21 cellular contexts compared by ENCODE assay signal in genomic region chr9:37559855-37560592, GRCh38. TPM values are rescaled to one million over a fixed set of nuclear protein-coding genes. Genes with fewer than 3 reads are reported as not detected.
DNase-seq lines count a peak whose midpoint lies in the region; ATAC-seq, FAIRE-seq and TF ChIP-seq lines count a peak whose summit lies in the region.
"Had no signal": no experiment of that assay in that cellular context is flagged by ENCODE, and none has a peak within 500 bp of the region (broad histone marks: within the 10 kb centered on the region; RNA-seq: fewer than 3 reads in every experiment).

No MANE protein-coding gene starts in this region.

- WGBS in H1 (ENCODE audit: extremely low coverage in 1 of 2, insufficient coverage in 1 of 2, insufficient read length in 1 of 2, insufficient replicate concordance in 2 of 2, low coverage in 1 of 2, low lambda C conversion rate in 2 of 2, missing lambda C conversion rate in 1 of 2), 2 experiments = 92% methylated on average over 5 of the region's 5 CpGs; no CpG with 5 or more reads in 1 of the 2 experiments

- no peak overlapping the region for H2BK120ac ChIP-seq in H1 (replicated peaks; ENCODE audit: low read depth, low read length)

- no peak overlapping the region for H2AK5ac ChIP-seq in H1 (ENCODE audit: low read depth, low read length)

- no peak overlapping the region for H3K27ac ChIP-seq in H1 (ENCODE audit: low read depth, low read length)
- H3K27ac ChIP-seq: A549 had no signal

- H2BK12ac ChIP-seq in H1 (ENCODE audit: low read depth, low read length) = peak overlapping the region; percentile 6; the same call in 1 of the 2 replicates

- no peak overlapping the region for H4K8ac ChIP-seq in H1 (ENCODE audit: extremely low read depth, insufficient read depth, low read length)

- H3K9ac ChIP-seq in H1 (replicated peaks in 1 of 4; ENCODE audit: extremely low read depth in 1 of 4, low read depth in 3 of 4, low read length in 3 of 4) = no peak overlapping the region

- no peak for TF ChIP-seq EP300 in H1 (IDR thresholded peaks at IDR 0.05; ENCODE audit: borderline replicate concordance in 1 of 2, low read depth in 2 of 2, low read length in 2 of 2)

- peaks cover 0 to 7% (median 2%) of the 10 kb centered on the region in 3 donors for H3K9me3 Mint-ChIP-seq in IgD-negative memory B cell
- peaks cover 8% of the 10 kb centered on the region for H3K9me3 Mint-ChIP-seq in stimulated activated memory B cell treated with anti-CD40 and anti-IgM and Interleukin-4, amounts not matched to agents 10 μg/mL and 1 μg/mL and 100 μg/mL, for 72 hours
- peaks cover 6% of the 10 kb centered on the region for H3K9me3 Mint-ChIP-seq in activated naive CD8-positive, alpha-beta T cell treated with anti-CD3 and anti-CD28 coated beads for 36 hours

- no peak overlapping the region for H3K14ac ChIP-seq in H1 (ENCODE audit: insufficient read length)

- no peaks in the 10 kb centered on the region for H4K20me1 ChIP-seq in H1 (replicated peaks in 1 of 2; ENCODE audit: control insufficient read depth in 1 of 2, insufficient read depth in 2 of 2, low read length in 2 of 2)

- H3K4me3 ChIP-seq in H1 (ENCODE audit: extremely low read depth in 1 of 4, insufficient read depth in 2 of 4, low read depth in 3 of 4, low read length in 4 of 4) = no peak overlapping the region
- H3K4me3 ChIP-seq: A549, GM23338, HAP-1 had no signal

- H2AFZ ChIP-seq in H1 (ENCODE audit: low read length) = no peak overlapping the region
- H2AFZ ChIP-seq: GM23338 had no signal

- POLR2A ChIA-PET in H1 (lab: Charles Lee; ENCODE audit: partially characterized antibody) = interaction anchor here (1.0 kb wide), 1 partner anchor 12 kb away, joined by 4 read pairs; no protein-coding TSS in a partner anchor

- H3K4me1 Mint-ChIP-seq in IgD-negative memory B cell = peaks cover 39 to 47% (median 41%) of the 10 kb centered on the region in 3 donors
- H3K4me1 Mint-ChIP-seq in stimulated activated memory B cell treated with anti-CD40 and anti-IgM and Interleukin-4, amounts not matched to agents 10 μg/mL and 1 μg/mL and 100 μg/mL, for 72 hours = peaks cover 51% of the 10 kb centered on the region
- no peaks in the 10 kb centered on the region for H3K4me1 Mint-ChIP-seq in activated naive CD8-positive, alpha-beta T cell treated with anti-CD3 and anti-CD28 coated beads for 36 hours
- H3K4me1 Mint-ChIP-seq: CD4-positive, alpha-beta memory T cell had no signal

- H3K9me3 ChIP-seq in H1 (ENCODE audit: insufficient read depth in 2 of 2, low read depth in 1 of 2, low read length in 1 of 2) = peaks cover 10 to 12% of the 10 kb centered on the region in 2 experiments; a peak in 3 of 4 replicates
- H3K9me3 ChIP-seq: HAP-1 had no signal

- peak overlapping the region in 3 of 4 donors; percentile 30 to 84 (median 73) for H3K4me3 Mint-ChIP-seq in IgD-negative memory B cell
- no peak overlapping the region for H3K4me3 Mint-ChIP-seq in stimulated activated memory B cell treated with anti-CD40 and anti-IgM and Interleukin-4, amounts not matched to agents 10 μg/mL and 1 μg/mL and 100 μg/mL, for 72 hours
- H3K4me3 Mint-ChIP-seq in activated naive CD8-positive, alpha-beta T cell treated with anti-CD3 and anti-CD28 coated beads for 36 hours = no peak overlapping the region
- H3K4me3 Mint-ChIP-seq: CD4-positive, alpha-beta memory T cell; GM23338 had no signal

- no peaks in the 10 kb centered on the region for H3K23me2 ChIP-seq in H1 (ENCODE audit: low read depth, low read length)

- no peak for FAIRE-seq in H1 (lab: Jason Lieb, UNC)
- FAIRE-seq: A549, GM18507, H54 had no signal

- TF ChIP-seq POLR2A in H1 (IDR thresholded peaks at IDR 0.05; ENCODE audit: control extremely low read depth in 1 of 2, low read depth in 2 of 2, low read length in 2 of 2) = no peak

- H3K4ac ChIP-seq in H1 (replicated peaks; ENCODE audit: insufficient read length, low read depth, low read length) = no peak overlapping the region

- H3K36me3 Mint-ChIP-seq in IgD-negative memory B cell = peaks cover 14% of the 10 kb centered on the region
- H3K36me3 Mint-ChIP-seq in stimulated activated memory B cell treated with anti-CD40 and anti-IgM and Interleukin-4, amounts not matched to agents 10 μg/mL and 1 μg/mL and 100 μg/mL, for 72 hours = peaks cover 48% of the 10 kb centered on the region
- H3K36me3 Mint-ChIP-seq in activated naive CD8-positive, alpha-beta T cell treated with anti-CD3 and anti-CD28 coated beads for 36 hours = peaks cover 20% of the 10 kb centered on the region

- TF ChIP-seq CTCF in H1 (IDR thresholded peaks at IDR 0.05; ENCODE audit: control extremely low read depth in 1 of 3, insufficient read depth in 1 of 3, low read depth in 1 of 3, low read length in 3 of 3) = no peak

- H3K23ac ChIP-seq in H1 (ENCODE audit: insufficient read length) = no peak overlapping the region

- peak; percentile 20 for ATAC-seq in stimulated activated memory B cell treated with anti-CD40 and anti-IgM and Interleukin-4, amounts not matched to agents 10 μg/mL and 1 μg/mL and 100 μg/mL, for 72 hours
- ATAC-seq: A549 had no signal

- CTCF ChIA-PET in H1 (lab: Charles Lee; ENCODE audit: partially characterized antibody) = interaction anchor here (0.6 kb wide), 2 partner anchors 20 to 39 kb away, joined by 3 read pairs; no protein-coding TSS in a partner anchor

- H3K4me2 ChIP-seq in H1 (ENCODE audit: insufficient read depth in 1 of 2, low read depth in 2 of 2, low read length in 2 of 2) = no peak overlapping the region
- H3K4me2 ChIP-seq: A549 had no signal

- no peak for TF ChIP-seq RAD21 in H1 (IDR thresholded peaks at IDR 0.05 in 1 of 2, conservative IDR thresholded peaks at IDR 0.05 in 1 of 2; ENCODE audit: low read depth in 2 of 2, low read length in 2 of 2)

- H3K36me3 ChIP-seq in H1 (ENCODE audit: control insufficient read depth in 2 of 4, insufficient read depth in 4 of 4, low read length in 3 of 4) = peaks cover 0 to 8% (median 2%) of the 10 kb centered on the region in 4 experiments; a peak in 3 of 8 replicates

- DNase-seq in H1 (ENCODE audit: low read depth in 1 of 2, low spot score in 2 of 2) (no peak), activated gamma-delta T cell (lab: John Stamatoyannopoulos, UW) (no peak)
- DNase-seq in effector CD4-positive, alpha-beta T cell = no peak
- no peak for DNase-seq in activated naive CD8-positive, alpha-beta T cell treated with anti-CD3 and anti-CD28 coated beads for 36 hours
- DNase-seq: 8988T; ACHN; AML-193; C1 segment of cervical spinal cord; Calu3; CD4-positive, alpha-beta memory T cell; COR-L47; DMS53; DMS79 treated with DMSO at 0.1 percent for 48 hours; GF-D8 had no signal

- H3K27ac Mint-ChIP-seq in IgD-negative memory B cell = peak overlapping the region in 1 of 3 donors; percentile 22
- peak overlapping the region; percentile 61 for H3K27ac Mint-ChIP-seq in stimulated activated memory B cell treated with anti-CD40 and anti-IgM and Interleukin-4, amounts not matched to agents 10 μg/mL and 1 μg/mL and 100 μg/mL, for 72 hours
- no peak overlapping the region for H3K27ac Mint-ChIP-seq in activated naive CD8-positive, alpha-beta T cell treated with anti-CD3 and anti-CD28 coated beads for 36 hours
- H3K27ac Mint-ChIP-seq: GM23338 had no signal

- H2BK5ac ChIP-seq in H1 (ENCODE audit: low read depth, low read length) = peak overlapping the region; percentile 9; the same call in 1 of the 2 replicates

- no peak overlapping the region; the same call in 1 of the 2 replicates for H2BK15ac ChIP-seq in H1 (ENCODE audit: low read length)

- no peak overlapping the region for H2BK20ac ChIP-seq in H1 (ENCODE audit: low read length)

- H3K56ac ChIP-seq in H1 (replicated peaks; ENCODE audit: insufficient read length, low read depth, low read length) = no peak overlapping the region

- no peaks in the 10 kb centered on the region for H3K27me3 ChIP-seq in H1 (replicated peaks in 1 of 4; ENCODE audit: control insufficient read depth in 3 of 4, extremely low read depth in 1 of 4, insufficient read depth in 3 of 4, low read length in 3 of 4)

- H3K18ac ChIP-seq in H1 (ENCODE audit: extremely low read depth, low read length) = no peak overlapping the region

- no peak overlapping the region for H4K5ac ChIP-seq in H1 (ENCODE audit: insufficient read length, low read depth, low read length)

- H3K4me1 ChIP-seq in H1 (replicated peaks in 1 of 4; ENCODE audit: control insufficient read depth in 3 of 4, insufficient read depth in 4 of 4, low read length in 3 of 4) = peaks cover 0 to 8% (median 2%) of the 10 kb centered on the region in 4 experiments; a peak in 2 of 7 replicates
- H3K4me1 ChIP-seq: A549, HAP-1 had no signal

- no peaks in the 10 kb centered on the region for H3K79me1 ChIP-seq in H1 (ENCODE audit: low read depth, low read length)

- no peaks in the 10 kb centered on the region for H3K27me3 Mint-ChIP-seq in IgD-negative memory B cell
- no peaks in the 10 kb centered on the region for H3K27me3 Mint-ChIP-seq in stimulated activated memory B cell treated with anti-CD40 and anti-IgM and Interleukin-4, amounts not matched to agents 10 μg/mL and 1 μg/mL and 100 μg/mL, for 72 hours
- H3K27me3 Mint-ChIP-seq in activated naive CD8-positive, alpha-beta T cell treated with anti-CD3 and anti-CD28 coated beads for 36 hours = no peaks in the 10 kb centered on the region
- H3K27me3 Mint-ChIP-seq: CD4-positive, alpha-beta memory T cell had no signal

- H3K79me2 ChIP-seq in H1 (ENCODE audit: control insufficient read depth in 1 of 2, insufficient read depth in 2 of 2, low read length in 2 of 2) = peaks cover 0 to 6% of the 10 kb centered on the region in 2 experiments; a peak in 1 of 4 replicates

- H4K91ac ChIP-seq in H1 (replicated peaks; ENCODE audit: insufficient read length, low read length) = no peak overlapping the region

RNA-seq across cellular contexts. Expression of gene FBXO10, which starts 16.2 kb away (rescaled TPM):
- polyA plus RNA-seq in IgD-negative memory B cell (15.1 TPM), H1 (2011; rRNA removed) (13.9 and 17.4 TPM in 2 replicates)
- total RNA-seq in H1 (2021; fragmentation: NEBNext Ultra II Directional; extraction: Animal tissue kit (Norgen Biotek cat#: 25700)) = 13.1 and 15.4 TPM in 2 replicates
- 16.0 TPM for polyA plus RNA-seq in H1 (2011; cell fraction: cytosol; rRNA removed)
- polyA plus RNA-seq in H1 (2011; cell fraction: nucleus; rRNA removed) = 24.4 TPM
- polyA plus RNA-seq in H1 (2012, experiment 1 of 2) = 12.9 to 15.5 TPM (median 14.2 TPM) in 4 replicates
- polyA plus RNA-seq in H1 (2012, experiment 2 of 2) = 10.5 TPM
- 7.4 TPM for polyA plus RNA-seq in H1 (2013, experiment 1 of 2)
- 8.2 TPM for polyA plus RNA-seq in H1 (2013, experiment 2 of 2)
- polyA minus RNA-seq in H1 (2011; rRNA and poly(A)+ RNA removed) = 21.2 and 32.7 TPM in 2 replicates
- polyA minus RNA-seq in H1 (2011; cell fraction: cytosol; rRNA and poly(A)+ RNA removed) = 11.5 TPM
- polyA minus RNA-seq in H1 (2011; cell fraction: nucleus; rRNA and poly(A)+ RNA removed) = 15.6 TPM
- 1 to 10 TPM; 1.9 TPM for total RNA-seq in activated naive CD8-positive, alpha-beta T cell treated with anti-CD3 and anti-CD28 coated beads for 36 hours

RNA-seq across cellular contexts. Expression of gene TOMM5, which starts 32.4 kb away (rescaled TPM):
- 166 TPM for polyA plus RNA-seq in IgD-negative memory B cell
- 160 and 174 TPM in 2 replicates for total RNA-seq in H1 (2021; fragmentation: NEBNext Ultra II Directional; extraction: Animal tissue kit (Norgen Biotek cat#: 25700))
- 127 and 171 TPM in 2 replicates for polyA plus RNA-seq in H1 (2011; rRNA removed)
- 187 TPM for polyA plus RNA-seq in H1 (2011; cell fraction: cytosol; rRNA removed)
- 99.7 TPM for polyA plus RNA-seq in H1 (2011; cell fraction: nucleus; rRNA removed)
- polyA plus RNA-seq in H1 (2012, experiment 1 of 2) = 159 to 278 TPM (median 194 TPM) in 4 replicates
- polyA plus RNA-seq in H1 (2012, experiment 2 of 2) = 329 TPM
- 219 TPM for polyA plus RNA-seq in H1 (2013, experiment 1 of 2)
- 242 TPM for polyA plus RNA-seq in H1 (2013, experiment 2 of 2)
- polyA minus RNA-seq in H1 (2011; rRNA and poly(A)+ RNA removed) = 59.7 and 60.3 TPM in 2 replicates
- polyA minus RNA-seq in H1 (2011; cell fraction: cytosol; rRNA and poly(A)+ RNA removed) = 72.3 TPM
- 56.6 TPM for polyA minus RNA-seq in H1 (2011; cell fraction: nucleus; rRNA and poly(A)+ RNA removed)
- 100 to 1,000 TPM; 219 to 222 TPM for total RNA-seq in activated naive CD8-positive, alpha-beta T cell treated with anti-CD3 and anti-CD28 coated beads for 36 hours

Comparison
In these comparisons a context has a peak if more than half of its experiments do, and no peak if none do; other contexts are left out.
1. H3K4me3 Mint-ChIP-seq: peak in IgD-negative memory B cell (3 of 4); none in stimulated activated memory B cell treated with anti-CD40 and anti-IgM and Interleukin-4, amounts not matched to agents 10 μg/mL and 1 μg/mL and 100 μg/mL, for 72 hours (single experiment) and activated naive CD8-positive, alpha-beta T cell treated with anti-CD3 and anti-CD28 coated beads for 36 hours (single experiment).